In the genomic region with DNA sequence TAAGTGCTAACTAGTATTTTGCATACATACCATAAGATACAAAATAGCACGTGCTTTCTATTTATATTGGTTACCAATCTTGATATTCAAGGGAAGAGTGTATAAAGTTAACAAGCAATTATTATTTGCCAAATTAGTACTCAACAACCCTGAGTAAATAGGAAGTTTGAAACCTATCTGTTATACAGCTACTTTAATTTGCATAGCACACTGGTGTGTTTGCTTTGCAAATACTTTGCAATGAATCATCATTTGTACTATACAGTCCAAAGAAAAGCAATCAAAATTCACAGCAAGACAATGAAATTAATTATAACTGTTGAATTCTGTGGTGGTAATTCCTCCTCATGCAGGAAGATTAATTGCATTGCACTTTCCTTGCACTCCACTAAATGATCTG, we compare ENCODE assay signal across 21 cellular contexts.
DNase-seq lines count a peak whose midpoint lies in the region; TF ChIP-seq lines count a peak whose summit lies in the region.
"Had no signal": no experiment of that assay in that cellular context is flagged by ENCODE, and none has a peak within 500 bp of the region (broad histone marks: within the 10 kb centered on the region; RNA-seq: fewer than 3 reads in every experiment).

No MANE protein-coding gene starts in this region.

- no peaks in the 10 kb centered on the region for H3K9me3 ChIP-seq in adrenal gland (replicated peaks in 1 of 3)
- H3K9me3 ChIP-seq: neutrophil, SJCRH30, suprapubic skin had no signal

- H3K4me1 ChIP-seq in adrenal gland (replicated peaks in 1 of 2), result no peaks in the 10 kb centered on the region
- H3K4me1 ChIP-seq: SJCRH30, suprapubic skin had no signal

- no peak overlapping the region for H3K27ac Mint-ChIP-seq in HFFc6
- H3K27ac Mint-ChIP-seq: activated CD4-positive, alpha-beta T cell treated with anti-CD3 and anti-CD28 coated beads, Interleukin-2, amount 10 ng/mL, durations not matched to agents 7 days and 5 days; activated naive CD8-positive, alpha-beta T cell treated with anti-CD3 and anti-CD28 coated beads, Interleukin-2, amount 50 U/mL, for 24 hours; CD14-positive monocyte had no signal

- intact Hi-C loops in adrenal gland (cut with DNase I), result no loop called here

- H3K9me3 Mint-ChIP-seq in HFFc6, result no peaks in the 10 kb centered on the region
- H3K9me3 Mint-ChIP-seq: activated naive CD8-positive, alpha-beta T cell treated with anti-CD3 and anti-CD28 coated beads, Interleukin-2, amount 50 U/mL, for 24 hours; CD14-positive monocyte had no signal

- H3K4me3 ChIP-seq in choroid plexus epithelial cell (ENCODE audit: low read depth, low read length) (no peak overlapping the region), adrenal gland (no peak overlapping the region)
- H3K4me3 ChIP-seq: SJCRH30, suprapubic skin had no signal

- H3K4me1 Mint-ChIP-seq in HFFc6 (ENCODE audit: low read depth), result peaks cover 55% of the 10 kb centered on the region
- H3K4me1 Mint-ChIP-seq: activated CD4-positive, alpha-beta T cell treated with anti-CD3 and anti-CD28 coated beads, Interleukin-2, amount 10 ng/mL, durations not matched to agents 7 days and 5 days; activated naive CD8-positive, alpha-beta T cell treated with anti-CD3 and anti-CD28 coated beads, Interleukin-2, amount 50 U/mL, for 24 hours; CD14-positive monocyte had no signal

- H3K27me3 Mint-ChIP-seq in HFFc6 (ENCODE audit: insufficient read depth), result no peaks in the 10 kb centered on the region
- H3K27me3 Mint-ChIP-seq: activated CD4-positive, alpha-beta T cell treated with anti-CD3 and anti-CD28 coated beads, Interleukin-2, amount 10 ng/mL, durations not matched to agents 7 days and 5 days; activated naive CD8-positive, alpha-beta T cell treated with anti-CD3 and anti-CD28 coated beads, Interleukin-2, amount 50 U/mL, for 24 hours had no signal

- WGBS in adrenal gland, 4 donors, result 86 to 94% (median 88%) methylated on average over 1 of the region's 1 CpG

- TF ChIP-seq CTCF in HFFc6 (IDR thresholded peaks at IDR 0.05) (no peak), choroid plexus epithelial cell (conservative IDR thresholded peaks at IDR 0.05; ENCODE audit: low read depth, low read length) (no peak), adrenal gland (IDR thresholded peaks at IDR 0.05) (no peak)

- H3K36me3 ChIP-seq in adrenal gland (replicated peaks in 1 of 2), result no peaks in the 10 kb centered on the region
- H3K36me3 ChIP-seq: brain microvascular endothelial cell, neutrophil, SJCRH30, suprapubic skin had no signal

- H3K36me3 Mint-ChIP-seq in HFFc6 (ENCODE audit: low read depth), result no peaks in the 10 kb centered on the region
- H3K36me3 Mint-ChIP-seq: CD14-positive monocyte had no signal

- TF ChIP-seq POLR2A in adrenal gland (IDR thresholded peaks at IDR 0.05), result no peak

- H3K27me3 ChIP-seq in adrenal gland, result no peaks in the 10 kb centered on the region
- H3K27me3 ChIP-seq: brain microvascular endothelial cell, neutrophil, suprapubic skin had no signal

- DNase-seq in NCI-H1105 treated with DMSO at 0.1 percent for 48 hours (lab: John Stamatoyannopoulos, UW) (peak; percentile 11), NCI-H1105 (lab: John Stamatoyannopoulos, UW) (no peak), HFFc6 (peak; percentile 14), NCI-H69 (lab: John Stamatoyannopoulos, UW) (peak; percentile 97), choroid plexus epithelial cell (ENCODE audit: low read depth) (peak; percentile 26), NCI-H345 (lab: John Stamatoyannopoulos, UW) (no peak), adrenal gland (no peak)
- no peak for DNase-seq in stimulated activated CD4-positive, alpha-beta T cell treated with anti-CD3 and anti-CD28 coated beads, Interleukin-4, amount 100 ng/mL, for 4 hours
- DNase-seq: 8988T; activated CD4-positive, alpha-beta T cell treated with anti-CD3 and anti-CD28 coated beads, Interleukin-2, amount 10 ng/mL, durations not matched to agents 7 days and 5 days; activated naive CD8-positive, alpha-beta T cell treated with anti-CD3 and anti-CD28 coated beads, Interleukin-2, amount 50 U/mL, for 24 hours; activated T-cell treated with anti-CD3 and anti-CD28 coated beads, Interleukin-2, amount 50 U/mL, for 48 hours; brain microvascular endothelial cell; GOT3; mesendoderm; NCI-H1092; SJCRH30; stimulated activated naive CD4-positive, alpha-beta T cell had no signal

- no peak overlapping the region for H3K4me3 Mint-ChIP-seq in HFFc6
- H3K4me3 Mint-ChIP-seq: activated CD4-positive, alpha-beta T cell treated with anti-CD3 and anti-CD28 coated beads, Interleukin-2, amount 10 ng/mL, durations not matched to agents 7 days and 5 days; activated naive CD8-positive, alpha-beta T cell treated with anti-CD3 and anti-CD28 coated beads, Interleukin-2, amount 50 U/mL, for 24 hours; CD14-positive monocyte had no signal

- no peak overlapping the region for H3K27ac ChIP-seq in adrenal gland
- H3K27ac ChIP-seq: brain microvascular endothelial cell, neutrophil, SJCRH30, suprapubic skin had no signal

Comparison
In these comparisons a context has a peak if more than half of its experiments do, and no peak if none do; other contexts are left out.
1. DNase-seq: peak in NCI-H1105 treated with DMSO at 0.1 percent for 48 hours (single experiment), HFFc6 (single experiment), NCI-H69 (single experiment) and choroid plexus epithelial cell (single experiment); none in NCI-H1105 (single experiment), NCI-H345 (single experiment), adrenal gland (0 of 7) and stimulated activated CD4-positive, alpha-beta T cell treated with anti-CD3 and anti-CD28 coated beads, Interleukin-4, amount 100 ng/mL, for 4 hours (0 of 2).